In the genomic region with DNA sequence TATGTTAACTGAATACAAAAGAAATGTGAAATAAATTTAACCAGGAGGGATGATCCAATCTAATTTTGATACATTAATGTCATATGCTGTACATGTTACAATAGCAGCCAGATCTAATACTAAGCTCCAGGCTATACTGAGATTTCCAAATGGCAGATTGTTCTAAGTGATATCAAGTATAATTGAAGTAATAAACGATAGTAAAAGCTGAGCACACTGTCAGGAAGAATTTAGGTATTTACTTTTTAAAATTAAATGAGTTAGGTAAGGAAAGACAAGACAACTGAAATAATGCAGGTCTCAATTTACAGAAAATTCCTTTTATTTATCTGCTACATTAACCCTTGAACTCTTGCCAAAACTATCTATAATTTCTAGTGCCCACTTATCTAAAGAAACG, we compare ENCODE assay signal across 27 cellular contexts. TPM values are rescaled to one million over a fixed set of nuclear protein-coding genes. Genes with fewer than 3 reads are reported as not detected.
"Had no signal": no experiment of that assay in that cellular context is flagged by ENCODE, and none has a peak within 500 bp of the region (broad histone marks: within the 10 kb centered on the region; RNA-seq: fewer than 3 reads in every experiment).

No MANE protein-coding gene starts in this region.

- H3K4me3 ChIP-seq: adrenal gland, colonic mucosa, MG63, SJCRH30 had no signal

- H3K4me1 ChIP-seq: adrenal gland, colonic mucosa, SJCRH30 had no signal

- H3K27ac ChIP-seq: adrenal gland, colonic mucosa, SJCRH30 had no signal

- H3K9me3 Mint-ChIP-seq: activated naive CD8-positive, alpha-beta T cell treated with anti-CD3 and anti-CD28 coated beads, Interleukin-2, amount 10 ng/mL, durations not matched to agents 7 days and 5 days; T-cell had no signal

- H3K4me1 Mint-ChIP-seq: activated naive CD8-positive, alpha-beta T cell treated with anti-CD3 and anti-CD28 coated beads, Interleukin-2, amount 10 ng/mL, durations not matched to agents 7 days and 5 days; T-cell had no signal

- H3K27me3 ChIP-seq: adrenal gland, colonic mucosa, MG63, SJCRH30 had no signal

- H3K27ac Mint-ChIP-seq: activated CD8-positive, alpha-beta T cell treated with anti-CD3 and anti-CD28 coated beads, Interleukin-2, amount 10 ng/mL, durations not matched to agents 7 days and 5 days; activated naive CD8-positive, alpha-beta T cell treated with anti-CD3 and anti-CD28 coated beads, Interleukin-2, amount 10 ng/mL, durations not matched to agents 7 days and 5 days; T-cell had no signal

- H3K9me3 ChIP-seq: adrenal gland, colonic mucosa, MG63, SJCRH30 had no signal

- H3K36me3 ChIP-seq: adrenal gland, colonic mucosa, MG63, SJCRH30 had no signal

- DNase-seq: activated CD4-positive, alpha-beta T cell treated with anti-CD3 and anti-CD28 coated beads, Interleukin-2, amount 50 U/mL, for 1 hour; activated CD4-positive, CD25-positive, alpha-beta regulatory T cell; activated CD8-positive, alpha-beta memory T cell treated with anti-CD3 and anti-CD28 coated beads, Interleukin-2, amount 50 U/mL, for 48 hours; activated CD8-positive, alpha-beta T cell treated with anti-CD3 and anti-CD28 coated beads, Interleukin-2, amount 10 ng/mL, durations not matched to agents 7 days and 5 days; activated naive CD4-positive, alpha-beta T cell treated with anti-CD3 and anti-CD28 coated beads, Interleukin-2, amount 50 U/mL, for 16 hours; activated naive CD8-positive, alpha-beta T cell treated with anti-CD3 and anti-CD28 coated beads, Interleukin-2, amount 10 ng/mL, durations not matched to agents 7 days and 5 days; activated T-cell treated with anti-CD3 and anti-CD28 coated beads, Interleukin-2, amount 50 U/mL, for 1 hour; adrenal gland; anterior cingulate cortex; colonic mucosa; MG63; MV-4-11; NCI-H1417; NCI-H2029; NCI-H345; NCI-H510A; NCI-H526 treated with DMSO at 0.1 percent for 48 hours; OCI-M1; RPMI8226; SJCRH30; T-cell; T-helper 2 cell; T1000 had no signal

- H3K27me3 Mint-ChIP-seq: activated naive CD8-positive, alpha-beta T cell treated with anti-CD3 and anti-CD28 coated beads, Interleukin-2, amount 10 ng/mL, durations not matched to agents 7 days and 5 days; T-cell had no signal

- ATAC-seq: activated CD8-positive, alpha-beta T cell treated with anti-CD3 and anti-CD28 coated beads, Interleukin-2, amount 10 ng/mL, durations not matched to agents 7 days and 5 days; Panc1; Right ventricle myocardium inferior; T-cell had no signal

- FAIRE-seq: TTC549 had no signal

- H3K4me3 Mint-ChIP-seq: activated CD8-positive, alpha-beta T cell treated with anti-CD3 and anti-CD28 coated beads, Interleukin-2, amount 10 ng/mL, durations not matched to agents 7 days and 5 days; activated naive CD8-positive, alpha-beta T cell treated with anti-CD3 and anti-CD28 coated beads, Interleukin-2, amount 10 ng/mL, durations not matched to agents 7 days and 5 days; T-cell had no signal

RNA-seq across cellular contexts. Expression of a gene that starts 39.9 kb away (rescaled TPM):
- total RNA-seq: activated CD8-positive, alpha-beta T cell treated with anti-CD3 and anti-CD28 coated beads, Interleukin-2, amount 10 ng/mL, durations not matched to agents 7 days and 5 days; activated naive CD8-positive, alpha-beta T cell treated with anti-CD3 and anti-CD28 coated beads, Interleukin-2, amount 10 ng/mL, durations not matched to agents 7 days and 5 days; cardiac septum; colonic mucosa; Right ventricle myocardium inferior; T-cell had no signal
